20 cellular contexts compared by ENCODE assay signal in genomic region chr13:55440465-55441085, GRCh38.
"Had no signal": no experiment of that assay in that cellular context is flagged by ENCODE, and none has a peak within 500 bp of the region (broad histone marks: within the 10 kb centered on the region; RNA-seq: fewer than 3 reads in every experiment).

No MANE protein-coding gene starts in this region.

- H2AFZ ChIP-seq: hepatocyte had no signal

- H3K4me1 Mint-ChIP-seq: naive thymus-derived CD8-positive, alpha-beta T cell had no signal

- H3K27ac ChIP-seq: colonic mucosa, foreskin keratinocyte, hepatocyte, pancreas, thyroid gland, upper lobe of left lung, vagina had no signal

- H3K27ac Mint-ChIP-seq: naive thymus-derived CD8-positive, alpha-beta T cell; progenitor cell of endocrine pancreas had no signal

- DNase-seq: colonic mucosa; dermis blood vessel endothelial cell; erythroblast; foreskin keratinocyte; islet precursor cell; mammary epithelial cell; naive thymus-derived CD8-positive, alpha-beta T cell; occipital lobe; pancreas; right cardiac atrium; small intestine; stimulated activated CD4-positive, alpha-beta T cell treated with anti-CD3 and anti-CD28 coated beads, Interleukin-2, amount 100 ng/mL, for 48 hours; stimulated activated naive CD4-positive, alpha-beta T cell treated with Interleukin-2 at 50 U/mL for 16 hours; thyroid gland; upper lobe of left lung had no signal

- H3K36me3 Mint-ChIP-seq: naive thymus-derived CD8-positive, alpha-beta T cell had no signal

- H3K9me3 ChIP-seq: colonic mucosa, pancreas, thyroid gland, upper lobe of left lung, vagina had no signal

- FAIRE-seq: endothelial cell of umbilical vein, pancreas, small intestine had no signal

- H3K4me3 ChIP-seq: colonic mucosa, hepatocyte, pancreas, thyroid gland, upper lobe of left lung, vagina had no signal

- H3K27me3 Mint-ChIP-seq: naive thymus-derived CD8-positive, alpha-beta T cell; progenitor cell of endocrine pancreas had no signal

- H3K36me3 ChIP-seq: colonic mucosa, pancreas, thyroid gland, upper lobe of left lung, vagina had no signal

- ATAC-seq: foreskin keratinocyte; left lobe of liver; naive thymus-derived CD8-positive, alpha-beta T cell; pancreas; right cardiac atrium had no signal

- H3K27me3 ChIP-seq: colonic mucosa, foreskin keratinocyte, hepatocyte, pancreas, thyroid gland, upper lobe of left lung, vagina had no signal

- H3K79me2 ChIP-seq: hepatocyte had no signal

- H3K4me3 Mint-ChIP-seq: naive thymus-derived CD8-positive, alpha-beta T cell had no signal

- H3K4me2 ChIP-seq: hepatocyte had no signal

- H3K4me1 ChIP-seq: colonic mucosa, foreskin keratinocyte, pancreas, thyroid gland, upper lobe of left lung, vagina had no signal
